In the genomic region with DNA sequence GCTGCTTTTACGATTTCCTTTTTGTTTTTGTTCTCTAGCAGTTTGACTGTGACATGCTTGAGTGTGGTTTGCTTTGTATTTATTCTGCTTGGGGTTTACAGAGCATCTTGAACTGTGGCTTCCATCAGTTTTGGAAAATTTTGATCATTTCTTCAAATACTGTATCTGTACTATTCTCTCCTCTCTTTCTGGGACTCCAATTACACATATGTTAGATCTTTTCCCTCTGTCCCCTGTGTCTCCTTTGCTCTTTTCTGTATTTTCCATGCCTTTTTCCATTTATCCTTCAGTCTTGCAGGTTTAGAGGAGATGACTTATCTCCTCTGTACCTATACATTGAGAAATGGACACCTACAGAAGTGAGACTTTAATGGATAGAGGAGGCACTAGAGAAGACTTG, we compare ENCODE assay signal across 19 cellular contexts.
"Had no signal": no experiment of that assay in that cellular context is flagged by ENCODE, and none has a peak within 500 bp of the region (broad histone marks: within the 10 kb centered on the region; RNA-seq: fewer than 3 reads in every experiment).

No MANE protein-coding gene starts in this region.

- H3K36me3 ChIP-seq: breast epithelium, neural progenitor cell had no signal

- H3K27me3 ChIP-seq: breast epithelium, neural progenitor cell, spleen, upper lobe of left lung had no signal

- H3K4me2 ChIP-seq: neural progenitor cell had no signal

- H3K9ac ChIP-seq: neural progenitor cell had no signal

- H3K27ac Mint-ChIP-seq: activated B cell treated with CpG ODN at 0.5 μM for 24 hours; activated CD4-positive, alpha-beta T cell treated with anti-CD3 and anti-CD28 coated beads for 36 hours; effector memory CD8-positive, alpha-beta T cell; mesothelial cell of epicardium; neural progenitor cell; T-helper 1 cell treated with Interleukin-12 subunit alpha and Interleukin-12 subunit beta and Interleukin-4 antibody, amounts not matched to agents 30 μg/mL and 1 μg/mL, for 36 hours had no signal

- ATAC-seq: activated CD4-positive, alpha-beta T cell treated with anti-CD3 and anti-CD28 coated beads for 36 hours; activated naive CD4-positive, alpha-beta T cell treated with anti-CD3 and anti-CD28 coated beads, Interleukin-2, amount 50 U/mL, for 72 hours; effector memory CD8-positive, alpha-beta T cell; naive thymus-derived CD8-positive, alpha-beta T cell; stimulated activated naive CD8-positive, alpha-beta T cell treated with anti-CD3 and anti-CD28 coated beads, Interleukin-15, Interleukin-2, amounts not matched to agents 100 U/mL and 50 U/mL, for 24 hours had no signal

- DNase-seq: activated B cell treated with CpG ODN at 0.5 μM for 24 hours; activated CD4-positive, alpha-beta T cell treated with anti-CD3 and anti-CD28 coated beads for 36 hours; activated CD4-positive, alpha-beta T cell treated with anti-CD3 and anti-CD28 coated beads, Interleukin-2, amount 50 U/mL, for 4 hours; activated gamma-delta T cell; effector memory CD8-positive, alpha-beta T cell; kidney; naive thymus-derived CD8-positive, alpha-beta T cell; spleen; stimulated activated CD4-positive, alpha-beta T cell treated with anti-CD3 and anti-CD28 coated beads, Interleukin-4, amount 100 ng/mL, for 1 hour; stimulated activated naive CD8-positive, alpha-beta T cell treated with anti-CD3 and anti-CD28 coated beads, Interleukin-15, Interleukin-2, amounts not matched to agents 100 U/mL and 50 U/mL, for 24 hours; T1000; upper lobe of left lung had no signal

- H3K27ac ChIP-seq: breast epithelium, neural progenitor cell, spleen, upper lobe of left lung had no signal

- H3K4me3 Mint-ChIP-seq: activated B cell treated with CpG ODN at 0.5 μM for 24 hours; activated CD4-positive, alpha-beta T cell treated with anti-CD3 and anti-CD28 coated beads for 36 hours; central memory CD8-positive, alpha-beta T cell; effector memory CD8-positive, alpha-beta T cell; mesothelial cell of epicardium; neural progenitor cell; T-helper 1 cell treated with Interleukin-12 subunit alpha and Interleukin-12 subunit beta and Interleukin-4 antibody, amounts not matched to agents 30 μg/mL and 1 μg/mL, for 36 hours had no signal

- H3K27me3 Mint-ChIP-seq: activated B cell treated with CpG ODN at 0.5 μM for 24 hours; activated CD4-positive, alpha-beta T cell treated with anti-CD3 and anti-CD28 coated beads for 36 hours; central memory CD8-positive, alpha-beta T cell; effector memory CD8-positive, alpha-beta T cell; naive thymus-derived CD8-positive, alpha-beta T cell had no signal

- H3K4me3 ChIP-seq: breast epithelium, lung, neural progenitor cell, spleen, upper lobe of left lung had no signal

- H2AFZ ChIP-seq: neural progenitor cell had no signal
